ENCODE assay signal across 16 cellular contexts in genomic region chr9:122122468-122122867, GRCh38. TPM values are rescaled to one million over a fixed set of nuclear protein-coding genes. Genes with fewer than 3 reads are reported as not detected.
DNase-seq lines count a peak whose midpoint lies in the region; ATAC-seq and TF ChIP-seq lines count a peak whose summit lies in the region.
"Had no signal": no experiment of that assay in that cellular context is flagged by ENCODE, and none has a peak within 500 bp of the region (broad histone marks: within the 10 kb centered on the region; RNA-seq: fewer than 3 reads in every experiment).

No MANE protein-coding gene starts in this region.

- H3K36me3 Mint-ChIP-seq in activated CD4-positive, alpha-beta T cell treated with anti-CD3 and anti-CD28 coated beads, Interleukin-2, amount 10 ng/mL, durations not matched to agents 24 days and 14 days (ENCODE audit: low read depth), result no peaks in the 10 kb centered on the region
- H3K36me3 Mint-ChIP-seq in WTC11, result no peaks in the 10 kb centered on the region
- H3K36me3 Mint-ChIP-seq in stimulated activated effector memory CD8-positive, alpha-beta T cell treated with anti-CD3 and anti-CD28 coated beads, Interleukin-12 subunit alpha, Interleukin-12 subunit beta, amount 100 ng/mL, for 72 hours, result no peaks in the 10 kb centered on the region
- H3K36me3 Mint-ChIP-seq: CD4-positive, CD25-positive, alpha-beta regulatory T cell; T-cell had no signal

- no peaks in the 10 kb centered on the region for H3K9me3 Mint-ChIP-seq in activated CD4-positive, alpha-beta T cell treated with anti-CD3 and anti-CD28 coated beads, Interleukin-2, amount 10 ng/mL, durations not matched to agents 24 days and 14 days
- H3K9me3 Mint-ChIP-seq in WTC11, result no peaks in the 10 kb centered on the region
- no peaks in the 10 kb centered on the region for H3K9me3 Mint-ChIP-seq in stimulated activated effector memory CD8-positive, alpha-beta T cell treated with anti-CD3 and anti-CD28 coated beads, Interleukin-12 subunit alpha, Interleukin-12 subunit beta, amount 100 ng/mL, for 72 hours
- H3K9me3 Mint-ChIP-seq: CD4-positive, CD25-positive, alpha-beta regulatory T cell; T-cell had no signal

- TF ChIP-seq CTCF in WTC11 (IDR thresholded peaks at IDR 0.05), result no peak

- H3K27ac Mint-ChIP-seq in activated CD4-positive, alpha-beta T cell treated with anti-CD3 and anti-CD28 coated beads, Interleukin-2, amount 10 ng/mL, durations not matched to agents 24 days and 14 days, result peak overlapping the region; percentile 17
- H3K27ac Mint-ChIP-seq in WTC11, result no peak overlapping the region
- peak overlapping the region; percentile 34 for H3K27ac Mint-ChIP-seq in stimulated activated effector memory CD8-positive, alpha-beta T cell treated with anti-CD3 and anti-CD28 coated beads, Interleukin-12 subunit alpha, Interleukin-12 subunit beta, amount 100 ng/mL, for 72 hours
- H3K27ac Mint-ChIP-seq: CD4-positive, CD25-positive, alpha-beta regulatory T cell; T-cell had no signal

- H3K4me3 Mint-ChIP-seq in activated CD4-positive, alpha-beta T cell treated with anti-CD3 and anti-CD28 coated beads, Interleukin-2, amount 10 ng/mL, durations not matched to agents 24 days and 14 days, result no peak overlapping the region
- H3K4me3 Mint-ChIP-seq in WTC11, result no peak overlapping the region
- H3K4me3 Mint-ChIP-seq in stimulated activated effector memory CD8-positive, alpha-beta T cell treated with anti-CD3 and anti-CD28 coated beads, Interleukin-12 subunit alpha, Interleukin-12 subunit beta, amount 100 ng/mL, for 72 hours, result no peak overlapping the region
- H3K4me3 Mint-ChIP-seq: CD4-positive, CD25-positive, alpha-beta regulatory T cell; T-cell had no signal

- DNase-seq in activated CD4-positive, alpha-beta T cell treated with anti-CD3 and anti-CD28 coated beads, Interleukin-2, amount 10 ng/mL, durations not matched to agents 24 days and 14 days, result no peak
- DNase-seq in activated CD4-positive, alpha-beta T cell treated with anti-CD3 and anti-CD28 coated beads for 4 hours, result no peak
- DNase-seq in WTC11 (ENCODE audit: low spot score) (no peak), SW480 (ENCODE audit: low spot score) (no peak), NCI-H146 (lab: John Stamatoyannopoulos, UW) (no peak)
- no peak for DNase-seq in stimulated activated effector memory CD8-positive, alpha-beta T cell treated with anti-CD3 and anti-CD28 coated beads, Interleukin-12 subunit alpha, Interleukin-12 subunit beta, amount 100 ng/mL, for 72 hours (ENCODE audit: low spot score in 2 of 2)
- DNase-seq: SHP77 treated with DMSO at 0.1 percent for 48 hours had no signal

- ATAC-seq in GM21360 (IDR thresholded peaks at IDR 0.05; ENCODE audit: unreplicated experiment) (peak; percentile 4), WTC11 (peak; percentile 3; the same call in 1 of the 2 replicates)
- peak; percentile 5 for ATAC-seq in stimulated activated effector memory CD8-positive, alpha-beta T cell treated with anti-CD3 and anti-CD28 coated beads, Interleukin-12 subunit alpha, Interleukin-12 subunit beta, amount 100 ng/mL, for 72 hours
- ATAC-seq: PC-3 had no signal

- CTCF ChIA-PET in WTC11 (lab: Charles Lee), result interaction anchor here (0.6 to 24.3 kb wide), 27 partner anchors 9 to 675 kb away, joined by 3 to 627 read pairs (median 7); partner anchors contain the start of genes LHX6, MORN5, NDUFA8 and PTGS1

- POLR2A ChIA-PET in WTC11 (lab: Charles Lee), result interaction anchor here (0.6 to 1.9 kb wide), 2 partner anchors 11 to 23 kb away, joined by 3 to 6 read pairs; no protein-coding TSS in a partner anchor

- peaks cover 16% of the 10 kb centered on the region for H3K4me1 Mint-ChIP-seq in activated CD4-positive, alpha-beta T cell treated with anti-CD3 and anti-CD28 coated beads, Interleukin-2, amount 10 ng/mL, durations not matched to agents 24 days and 14 days
- H3K4me1 Mint-ChIP-seq in WTC11, result peaks cover 23% of the 10 kb centered on the region
- peaks cover 23% of the 10 kb centered on the region for H3K4me1 Mint-ChIP-seq in stimulated activated effector memory CD8-positive, alpha-beta T cell treated with anti-CD3 and anti-CD28 coated beads, Interleukin-12 subunit alpha, Interleukin-12 subunit beta, amount 100 ng/mL, for 72 hours

- intact Hi-C loops in activated CD4-positive, alpha-beta T cell treated with anti-CD3 and anti-CD28 coated beads, Interleukin-2, amount 10 ng/mL, durations not matched to agents 24 days and 14 days (cut with micrococcal nuclease), result loop anchor here (10.0 kb wide), 1 partner anchor 332 kb away; no protein-coding TSS in a partner anchor

- peaks cover 27% of the 10 kb centered on the region for H3K27me3 Mint-ChIP-seq in activated CD4-positive, alpha-beta T cell treated with anti-CD3 and anti-CD28 coated beads, Interleukin-2, amount 10 ng/mL, durations not matched to agents 24 days and 14 days
- H3K27me3 Mint-ChIP-seq in WTC11 (ENCODE audit: low read depth), result peaks cover 31% of the 10 kb centered on the region

TF ChIP-seq in WTC11, 78 proteins besides CTCF, POLR2A, EP300 and RAD21 (continues in another document):
- no peak for TF ChIP-seq NFE2L1 (CRISPR knock-in tag; IDR thresholded peaks at IDR 0.05)
- TF ChIP-seq ETV6 (CRISPR knock-in tag; IDR thresholded peaks at IDR 0.05), result no peak
- TF ChIP-seq ATF3 (CRISPR knock-in tag; conservative IDR thresholded peaks at IDR 0.05), result no peak
- no peak for TF ChIP-seq PRDM15 (CRISPR knock-in tag; IDR thresholded peaks at IDR 0.05)
- no peak for TF ChIP-seq ZNF532 (CRISPR knock-in tag; IDR thresholded peaks at IDR 0.05; ENCODE audit: borderline replicate concordance)

RNA-seq across cellular contexts. Expression of gene TTLL11, which starts 29.4 kb away (rescaled TPM):
- total RNA-seq in activated CD4-positive, alpha-beta T cell treated with anti-CD3 and anti-CD28 coated beads, Interleukin-2, amount 10 ng/mL, durations not matched to agents 24 days and 14 days, result 2.4 and 2.8 TPM in 2 replicates
- total RNA-seq in WTC11 (2021), result 0.50 to 1.1 TPM (median 0.69 TPM) in 3 replicates

RNA-seq across cellular contexts. Expression of gene NDUFA8, which starts 37.1 kb away (rescaled TPM):
- total RNA-seq in activated CD4-positive, alpha-beta T cell treated with anti-CD3 and anti-CD28 coated beads, Interleukin-2, amount 10 ng/mL, durations not matched to agents 24 days and 14 days, result 50.4 and 51.9 TPM in 2 replicates
- 70.7 to 71.8 TPM (median 71.2 TPM) in 3 replicates for total RNA-seq in WTC11 (2021)

RNA-seq across cellular contexts. Expression of gene MORN5, which starts 37.2 kb away (rescaled TPM):
- not detected in 2 replicates for total RNA-seq in activated CD4-positive, alpha-beta T cell treated with anti-CD3 and anti-CD28 coated beads, Interleukin-2, amount 10 ng/mL, durations not matched to agents 24 days and 14 days
- total RNA-seq in WTC11 (2021), result not detected in 3 replicates
- total RNA-seq: A673; CD4-positive, CD25-positive, alpha-beta regulatory T cell; Daoy; H4; M059J; PC-3; RPMI7951; T-cell had no signal
